Comparison of ENCODE assay signal across 13 cellular contexts in genomic region chr4:70925899-70926635, GRCh38. TPM values are rescaled to one million over a fixed set of nuclear protein-coding genes. Genes with fewer than 3 reads are reported as not detected.
DNase-seq lines count a peak whose midpoint lies in the region; ATAC-seq and TF ChIP-seq lines count a peak whose summit lies in the region.
"Had no signal": no experiment of that assay in that cellular context is flagged by ENCODE, and none has a peak within 500 bp of the region (broad histone marks: within the 10 kb centered on the region; RNA-seq: fewer than 3 reads in every experiment).

No MANE protein-coding gene starts in this region.

- H3K4me1 Mint-ChIP-seq in H9, result peaks cover 48 to 50% of the 10 kb centered on the region in 2 experiments
- H3K4me1 Mint-ChIP-seq in natural killer cell treated with Interleukin-12 subunit alpha and Interleukin-12 subunit beta and Interleukin-15 and Interleukin-18, amount 100 ng/mL, for 72 hours (ENCODE audit: low read depth in 2 of 2), result peaks cover 25 to 37% of the 10 kb centered on the region in 2 donors

- no peak overlapping the region for H2BK15ac ChIP-seq in H9 (ENCODE audit: low read depth, low read length)

- H3K27ac ChIP-seq in H9 (ENCODE audit: insufficient read length, low read depth, low read length), result no peak overlapping the region
- H3K27ac ChIP-seq: 22Rv1, HL-60 had no signal

- no peak overlapping the region for H3K14ac ChIP-seq in H9 (ENCODE audit: insufficient read depth, low read length)

- peaks cover 3 to 14% (median 4%) of the 10 kb centered on the region in 3 experiments for H3K36me3 Mint-ChIP-seq in H9 (ENCODE audit: insufficient read depth in 1 of 3, low read depth in 3 of 3)
- H3K36me3 Mint-ChIP-seq in natural killer cell treated with Interleukin-12 subunit alpha and Interleukin-12 subunit beta and Interleukin-15 and Interleukin-18, amount 100 ng/mL, for 72 hours, result no peaks in the 10 kb centered on the region

- H2AK5ac ChIP-seq in H9 (ENCODE audit: insufficient read length, low read length), result no peak overlapping the region

- peaks cover 6% of the 10 kb centered on the region for H3K79me1 ChIP-seq in H9 (ENCODE audit: insufficient read depth, low read depth, low read length, poor library complexity, severe bottlenecking)

- peaks cover 7% of the 10 kb centered on the region; the same call in 1 of the 2 replicates for H3K4me1 ChIP-seq in H9 (ENCODE audit: insufficient read depth, low read length)

- no peak overlapping the region for H2BK120ac ChIP-seq in H9 (ENCODE audit: low read depth, low read length, poor library complexity, severe bottlenecking)

- H4K8ac ChIP-seq in H9 (replicated peaks; ENCODE audit: insufficient read length, low read depth, low read length), result no peak overlapping the region

- H3K4me3 Mint-ChIP-seq in H9, result no peak overlapping the region
- peak overlapping the region; percentile 44 for H3K4me3 Mint-ChIP-seq in natural killer cell treated with Interleukin-12 subunit alpha and Interleukin-12 subunit beta and Interleukin-15 and Interleukin-18, amount 100 ng/mL, for 72 hours

- DNase-seq in activated CD4-positive, CD25-positive, alpha-beta regulatory T cell treated with anti-CD3 and anti-CD28 coated beads, Interleukin-2, amount 50 U/mL, for 72 hours, result no peak
- no peak for DNase-seq in H9
- no peak for DNase-seq in natural killer cell treated with Interleukin-12 subunit alpha and Interleukin-12 subunit beta and Interleukin-15 and Interleukin-18, amount 100 ng/mL, for 72 hours (ENCODE audit: low spot score)
- no peak for DNase-seq in OCI-M1 (lab: John Stamatoyannopoulos, UW)
- no peak for DNase-seq in NCI-H524 treated with DMSO at 0.1 percent for 48 hours (lab: John Stamatoyannopoulos, UW)
- DNase-seq: hypothalamus had no signal

- no peak for TF ChIP-seq CTCF in H9 (conservative IDR thresholded peaks at IDR 0.05)

- no peaks in the 10 kb centered on the region; the same call in 1 of the 2 replicates for H3K27me3 ChIP-seq in H9 (ENCODE audit: insufficient read depth, low read length)
- H3K27me3 ChIP-seq: adrenal gland had no signal

- no peak overlapping the region for H3K56ac ChIP-seq in H9 (ENCODE audit: insufficient read length, low read depth, low read length)

- no peak overlapping the region for H3K4ac ChIP-seq in H9 (ENCODE audit: low read depth, low read length)

- peaks cover 10% of the 10 kb centered on the region; the same call in 1 of the 2 replicates for H3K79me2 ChIP-seq in H9 (ENCODE audit: insufficient read depth, low read length)

- H2BK5ac ChIP-seq in H9 (ENCODE audit: insufficient read length, low read length), result no peak overlapping the region

- H2BK20ac ChIP-seq in H9 (ENCODE audit: low read depth, low read length, poor library complexity, severe bottlenecking), result no peak overlapping the region

- H4K5ac ChIP-seq in H9 (ENCODE audit: insufficient read length, low read depth, low read length), result no peak overlapping the region

- no peaks in the 10 kb centered on the region for H3K23me2 ChIP-seq in H9 (ENCODE audit: insufficient read length, low read depth, low read length, poor library complexity, severe bottlenecking)

- H2AFZ ChIP-seq in H9 (ENCODE audit: low read length), result no peak overlapping the region

- peak; percentile 55 to 74 for ATAC-seq in activated CD4-positive, CD25-positive, alpha-beta regulatory T cell treated with anti-CD3 and anti-CD28 coated beads, Interleukin-2, amount 50 U/mL, for 24 hours
- ATAC-seq in HG03571 (IDR thresholded peaks at IDR 0.05; ENCODE audit: unreplicated experiment) (peak; percentile 83), SK-N-SH treated with all-trans-retinoic acid at 6 μM for 48 hours (no peak)
- ATAC-seq in natural killer cell treated with Interleukin-12 subunit alpha and Interleukin-12 subunit beta and Interleukin-15 and Interleukin-18, amount 100 ng/mL, for 72 hours, result peak in 1 of 2 donors; percentile 78
- ATAC-seq: Panc1 had no signal

- no peak overlapping the region for H3K9ac ChIP-seq in H9 (ENCODE audit: extremely low read depth, insufficient read length, low read length)

- H3K9me3 Mint-ChIP-seq in H9, result peaks cover 0 to 6% of the 10 kb centered on the region in 2 experiments; a peak in 2 of 5 replicates
- H3K9me3 Mint-ChIP-seq in natural killer cell treated with Interleukin-12 subunit alpha and Interleukin-12 subunit beta and Interleukin-15 and Interleukin-18, amount 100 ng/mL, for 72 hours, result no peaks in the 10 kb centered on the region

- WGBS in H9 (ENCODE audit: extremely low coverage, insufficient read length, low lambda C conversion rate), result no CpG with 5 or more reads among the region's 6 CpGs

- no peaks in the 10 kb centered on the region for H3K27me3 Mint-ChIP-seq in H9 (ENCODE audit: low read depth)
- no peaks in the 10 kb centered on the region for H3K27me3 Mint-ChIP-seq in natural killer cell treated with Interleukin-12 subunit alpha and Interleukin-12 subunit beta and Interleukin-15 and Interleukin-18, amount 100 ng/mL, for 72 hours

- no peaks in the 10 kb centered on the region for H3K9me3 ChIP-seq in H9 (ENCODE audit: control insufficient read depth, low read depth, low read length)
- H3K9me3 ChIP-seq: adrenal gland had no signal

- no peak overlapping the region for H3K4me2 ChIP-seq in H9 (ENCODE audit: insufficient read depth, insufficient read length, low read length)

- no peak overlapping the region for H4K91ac ChIP-seq in H9 (ENCODE audit: insufficient read length, low read depth, low read length)

- H4K20me1 ChIP-seq in H9 (ENCODE audit: control insufficient read depth, insufficient read depth, insufficient read length), result no peaks in the 10 kb centered on the region

- no peak overlapping the region for H3K18ac ChIP-seq in H9 (ENCODE audit: insufficient read length, low read depth, low read length)

- H3K27ac Mint-ChIP-seq in H9, result peak overlapping the region in 2 of 3 experiments; percentile 49 to 86; a peak in 5 of 7 replicates
- H3K27ac Mint-ChIP-seq in natural killer cell treated with Interleukin-12 subunit alpha and Interleukin-12 subunit beta and Interleukin-15 and Interleukin-18, amount 100 ng/mL, for 72 hours, result peak overlapping the region; percentile 44 to 78

- H3T11ph ChIP-seq in H9 (ENCODE audit: low read length), result no peak overlapping the region

- H2BK12ac ChIP-seq in H9 (ENCODE audit: insufficient read length, low read depth, low read length), result no peak overlapping the region

- no peak overlapping the region for H3K23ac ChIP-seq in H9 (ENCODE audit: insufficient read length, low read depth, low read length)

TF ChIP-seq in SK-N-SH treated with all-trans-retinoic acid at 6 μM for 48 hours, 23 proteins besides CTCF, POLR2A, EP300 and RAD21 (continues in another document):
- TF ChIP-seq, protein P1, sequence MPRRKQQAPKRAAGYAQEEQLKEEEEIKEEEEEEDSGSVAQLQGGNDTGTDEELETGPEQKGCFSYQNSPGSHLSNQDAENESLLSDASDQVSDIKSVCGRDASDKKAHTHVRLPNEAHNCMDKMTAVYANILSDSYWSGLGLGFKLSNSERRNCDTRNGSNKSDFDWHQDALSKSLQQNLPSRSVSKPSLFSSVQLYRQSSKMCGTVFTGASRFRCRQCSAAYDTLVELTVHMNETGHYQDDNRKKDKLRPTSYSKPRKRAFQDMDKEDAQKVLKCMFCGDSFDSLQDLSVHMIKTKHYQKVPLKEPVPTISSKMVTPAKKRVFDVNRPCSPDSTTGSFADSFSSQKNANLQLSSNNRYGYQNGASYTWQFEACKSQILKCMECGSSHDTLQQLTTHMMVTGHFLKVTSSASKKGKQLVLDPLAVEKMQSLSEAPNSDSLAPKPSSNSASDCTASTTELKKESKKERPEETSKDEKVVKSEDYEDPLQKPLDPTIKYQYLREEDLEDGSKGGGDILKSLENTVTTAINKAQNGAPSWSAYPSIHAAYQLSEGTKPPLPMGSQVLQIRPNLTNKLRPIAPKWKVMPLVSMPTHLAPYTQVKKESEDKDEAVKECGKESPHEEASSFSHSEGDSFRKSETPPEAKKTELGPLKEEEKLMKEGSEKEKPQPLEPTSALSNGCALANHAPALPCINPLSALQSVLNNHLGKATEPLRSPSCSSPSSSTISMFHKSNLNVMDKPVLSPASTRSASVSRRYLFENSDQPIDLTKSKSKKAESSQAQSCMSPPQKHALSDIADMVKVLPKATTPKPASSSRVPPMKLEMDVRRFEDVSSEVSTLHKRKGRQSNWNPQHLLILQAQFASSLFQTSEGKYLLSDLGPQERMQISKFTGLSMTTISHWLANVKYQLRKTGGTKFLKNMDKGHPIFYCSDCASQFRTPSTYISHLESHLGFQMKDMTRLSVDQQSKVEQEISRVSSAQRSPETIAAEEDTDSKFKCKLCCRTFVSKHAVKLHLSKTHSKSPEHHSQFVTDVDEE (CRISPR knock-in tag; IDR thresholded peaks at IDR 0.05), result no peak
- TF ChIP-seq ZNF8 (CRISPR knock-in tag; IDR thresholded peaks at IDR 0.05) (no peak), ZFP30 (CRISPR knock-in tag; IDR thresholded peaks at IDR 0.05) (no peak), TOX (CRISPR knock-in tag; IDR thresholded peaks at IDR 0.05; ENCODE audit: borderline replicate concordance) (no peak), GLIS3 (CRISPR knock-in tag; IDR thresholded peaks at IDR 0.05) (no peak), OSR1 (CRISPR knock-in tag; IDR thresholded peaks at IDR 0.05) (no peak), ZNF70 (CRISPR knock-in tag; IDR thresholded peaks at IDR 0.05) (no peak), ZNF565 (CRISPR knock-in tag; conservative IDR thresholded peaks at IDR 0.05; ENCODE audit: low read depth) (no peak)
- TF ChIP-seq, protein P2, sequence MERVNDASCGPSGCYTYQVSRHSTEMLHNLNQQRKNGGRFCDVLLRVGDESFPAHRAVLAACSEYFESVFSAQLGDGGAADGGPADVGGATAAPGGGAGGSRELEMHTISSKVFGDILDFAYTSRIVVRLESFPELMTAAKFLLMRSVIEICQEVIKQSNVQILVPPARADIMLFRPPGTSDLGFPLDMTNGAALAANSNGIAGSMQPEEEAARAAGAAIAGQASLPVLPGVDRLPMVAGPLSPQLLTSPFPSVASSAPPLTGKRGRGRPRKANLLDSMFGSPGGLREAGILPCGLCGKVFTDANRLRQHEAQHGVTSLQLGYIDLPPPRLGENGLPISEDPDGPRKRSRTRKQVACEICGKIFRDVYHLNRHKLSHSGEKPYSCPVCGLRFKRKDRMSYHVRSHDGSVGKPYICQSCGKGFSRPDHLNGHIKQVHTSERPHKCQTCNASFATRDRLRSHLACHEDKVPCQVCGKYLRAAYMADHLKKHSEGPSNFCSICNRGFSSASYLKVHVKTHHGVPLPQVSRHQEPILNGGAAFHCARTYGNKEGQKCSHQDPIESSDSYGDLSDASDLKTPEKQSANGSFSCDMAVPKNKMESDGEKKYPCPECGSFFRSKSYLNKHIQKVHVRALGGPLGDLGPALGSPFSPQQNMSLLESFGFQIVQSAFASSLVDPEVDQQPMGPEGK (CRISPR knock-in tag; IDR thresholded peaks at IDR 0.05; ENCODE audit: borderline replicate concordance), result no peak

RNA-seq across cellular contexts. Expression of gene MOB1B, which starts 23.9 kb away (rescaled TPM):
- 29.5 and 30.3 TPM in 2 replicates for total RNA-seq in H9 (2021)
- 10 to 100 TPM; 14.4 to 17.8 TPM for total RNA-seq in natural killer cell treated with Interleukin-12 subunit alpha and Interleukin-12 subunit beta and Interleukin-15 and Interleukin-18, amount 100 ng/mL, for 72 hours
